ENCODE assay signal across 24 cellular contexts in genomic region chrX:145609951-145610511, GRCh38.
DNase-seq lines count a peak whose midpoint lies in the region; ATAC-seq and TF ChIP-seq lines count a peak whose summit lies in the region.
"Had no signal": no experiment of that assay in that cellular context is flagged by ENCODE, and none has a peak within 500 bp of the region (broad histone marks: within the 10 kb centered on the region; RNA-seq: fewer than 3 reads in every experiment).

No MANE protein-coding gene starts in this region.

- H3F3A ChIP-seq in PC-3 (ENCODE audit: low read length, unreplicated experiment), result no peaks in the 10 kb centered on the region

- POLR2A ChIA-PET in PC-3 (lab: Charles Lee; ENCODE audit: unreplicated experiment), result no interaction called here

- no peaks in the 10 kb centered on the region for H3K9me3 ChIP-seq in PC-3 (ENCODE audit: low read length)
- H3K9me3 ChIP-seq: HAP-1, ovary had no signal

- H3K27me3 ChIP-seq in PC-3 (ENCODE audit: low read length), result no peaks in the 10 kb centered on the region
- H3K27me3 ChIP-seq in kidney epithelial cell (ENCODE audit: control insufficient read depth, insufficient read depth, low read length), result no peaks in the 10 kb centered on the region
- no peaks in the 10 kb centered on the region for H3K27me3 ChIP-seq in H7 (ENCODE audit: control insufficient read depth, insufficient read depth, low read length)
- H3K27me3 ChIP-seq: ovary had no signal

- peak overlapping the region; percentile 82 for H3K27ac ChIP-seq in PC-3 (ENCODE audit: low read length)
- H3K27ac ChIP-seq: ovary had no signal

- H3K4me3 ChIP-seq in PC-3 (ENCODE audit: low read length) (no peak overlapping the region), kidney epithelial cell (ENCODE audit: low read depth, low read length) (no peak overlapping the region), H7 (ENCODE audit: insufficient read depth, low read depth, low read length) (no peak overlapping the region)
- H3K4me3 ChIP-seq: HAP-1, ovary had no signal

- H2AFZ ChIP-seq in PC-3 (ENCODE audit: low read length), result peak overlapping the region; percentile 54; the same call in 1 of the 2 replicates

- no peaks in the 10 kb centered on the region for H3K9me2 ChIP-seq in PC-3 (replicated peaks; ENCODE audit: low read length)

- no peaks in the 10 kb centered on the region for H4K20me1 ChIP-seq in PC-3 (ENCODE audit: low read length)

- ATAC-seq in PC-3, result no peak
- ATAC-seq in GM21360 (IDR thresholded peaks at IDR 0.05; ENCODE audit: unreplicated experiment), result no peak
- ATAC-seq: naive thymus-derived CD4-positive, alpha-beta T cell; Right ventricle myocardium inferior; sciatic nerve; stimulated activated naive B cell treated with anti-CD40 and anti-IgM and Interleukin-4, amounts not matched to agents 10 μg/mL and 1 μg/mL and 100 μg/mL, for 72 hours had no signal

- DNase-seq in AG09319 (ENCODE audit: extremely low read depth, low read depth), result peak; percentile 5
- DNase-seq in PC-3, result peak; percentile 80
- DNase-seq in brain pericyte (ENCODE audit: low read depth, low spot score), result peak; percentile 46
- DNase-seq in kidney epithelial cell (ENCODE audit: low read depth), result peak; percentile 31
- no peak for DNase-seq in erythroblast (lab: John Stamatoyannopoulos, UW)
- DNase-seq in ureter (ENCODE audit: low spot score), result no peak
- no peak for DNase-seq in H7
- DNase-seq: activated CD4-positive, alpha-beta T cell treated with anti-CD3 and anti-CD28 coated beads, Interleukin-2, amount 10 ng/mL, durations not matched to agents 7 days and 5 days; activated CD8-positive, alpha-beta memory T cell treated with anti-CD3 and anti-CD28 coated beads, Interleukin-2, amount 50 U/mL, for 48 hours; activated gamma-delta T cell treated with Interleukin-2 at 50 U/mL for 16 hours; Calu3; cerebellar nuclear complex; effector memory CD4-positive, alpha-beta T cell; hippocampal formation; islet precursor cell; naive thymus-derived CD4-positive, alpha-beta T cell; NCI-H1930; NCI-H510A treated with DMSO at 0.1 percent for 48 hours; ovary; stimulated activated naive B cell treated with anti-CD40 and anti-IgM and Interleukin-4, amounts not matched to agents 10 μg/mL and 1 μg/mL and 100 μg/mL, for 72 hours had no signal

- no peaks in the 10 kb centered on the region for H3K79me2 ChIP-seq in PC-3 (ENCODE audit: low read length)

- TF ChIP-seq POLR2A in erythroblast (IDR thresholded peaks at IDR 0.05; ENCODE audit: low read length), result no peak

- no TSS peak for BruUV-seq in PC-3 (replicated peaks; lab: Mats Ljungman, UMichigan)

- TF ChIP-seq CTCF in AG09319 (IDR thresholded peaks at IDR 0.05; ENCODE audit: low read depth, low read length) (no peak), PC-3 (conservative IDR thresholded peaks at IDR 0.05; ENCODE audit: low read depth, low read length) (no peak), kidney epithelial cell (IDR thresholded peaks at IDR 0.05; ENCODE audit: insufficient read depth, low read length, poor library complexity, severe bottlenecking) (no peak)

- H3K36me3 ChIP-seq in PC-3 (ENCODE audit: low read depth, low read length), result no peaks in the 10 kb centered on the region
- no peaks in the 10 kb centered on the region for H3K36me3 ChIP-seq in kidney epithelial cell (ENCODE audit: control insufficient read depth, insufficient read depth, low read length)
- no peaks in the 10 kb centered on the region for H3K36me3 ChIP-seq in H7 (replicated peaks; ENCODE audit: control insufficient read depth, insufficient read depth, low read length)
- H3K36me3 ChIP-seq: HAP-1, ovary had no signal

- peaks cover 7% of the 10 kb centered on the region for H3K4me1 ChIP-seq in PC-3 (ENCODE audit: insufficient read depth, low read length)
- H3K4me1 ChIP-seq: HAP-1 had no signal

- peak overlapping the region; percentile 54 for H3K4me2 ChIP-seq in PC-3 (ENCODE audit: low read length)

- intact Hi-C loops in PC-3 (cut with micrococcal nuclease), result no loop called here

- CTCF ChIA-PET in PC-3 (lab: Charles Lee), result no interaction called here

- no peak overlapping the region for H3K9ac ChIP-seq in PC-3 (ENCODE audit: low read length)

Comparison
In these comparisons a context has a peak if more than half of its experiments do, and no peak if none do; other contexts are left out.
1. DNase-seq: peak in AG09319 (single experiment), PC-3 (single experiment), brain pericyte (single experiment) and kidney epithelial cell (single experiment); none in erythroblast (0 of 2), ureter (single experiment) and H7 (single experiment).